34 cellular contexts compared by ENCODE assay signal in genomic region chr1:204044448-204044847, GRCh38.
"Had no signal": no experiment of that assay in that cellular context is flagged by ENCODE, and none has a peak within 500 bp of the region (broad histone marks: within the 10 kb centered on the region; RNA-seq: fewer than 3 reads in every experiment).

No MANE protein-coding gene starts in this region.

- H3K36me3 ChIP-seq: ascending aorta, cardiac muscle cell, Peyer's patch, WERI-Rb-1 had no signal

- DNase-seq: activated CD4-positive, alpha-beta memory T cell treated with anti-CD3 and anti-CD28 coated beads, Interleukin-2, amount 10 ng/mL, durations not matched to agents 7 days and 5 days; activated CD4-positive, alpha-beta T cell treated with anti-CD3 and anti-CD28 coated beads for 1 hour; activated CD4-positive, alpha-beta T cell treated with anti-CD3 and anti-CD28 coated beads for 48 hours; activated CD4-positive, CD25-positive, alpha-beta regulatory T cell; activated CD8-positive, alpha-beta memory T cell treated with anti-CD3 and anti-CD28 coated beads for 24 hours; activated CD8-positive, alpha-beta memory T cell treated with anti-CD3 and anti-CD28 coated beads, Interleukin-2, amount 10 ng/mL, durations not matched to agents 7 days and 5 days; activated CD8-positive, alpha-beta memory T cell treated with anti-CD3 and anti-CD28 coated beads, Interleukin-2, amount 50 U/mL, for 48 hours; activated effector memory CD4-positive, alpha-beta T cell treated with Interleukin-2 at 50 U/mL for 16 hours; activated naive CD4-positive, alpha-beta T cell treated with anti-CD3 and anti-CD28 coated beads, Interleukin-2, amount 50 U/mL, for 16 hours; activated naive CD8-positive, alpha-beta T cell treated with anti-CD3 and anti-CD28 coated beads, Interleukin-2, amount 10 ng/mL, durations not matched to agents 7 days and 5 days; activated T-cell treated with anti-CD3 and anti-CD28 coated beads, Interleukin-2, amount 50 U/mL, for 48 hours; amygdala; Kasumi-1; KG1; MM.1S; MV-4-11; NCI-H1092; NCI-H1436 treated with DMSO at 0.1 percent for 48 hours; NCI-H1694 treated with DMSO at 0.1 percent for 48 hours; NCI-H2029; NCI-H345; NCI-H526; NCI-H748 treated with DMSO at 0.1 percent for 48 hours; NK-92 treated with Interleukin-12 subunit alpha and Interleukin-12 subunit beta, amount 100 ng/mL, for 24 hours; PC-3; Peyer's patch; RPMI8226; SIG-M5; SW 1271; T-helper 1 cell; T1000; WERI-Rb-1 had no signal

- ATAC-seq: activated CD8-positive, alpha-beta memory T cell treated with anti-CD3 and anti-CD28 coated beads, Interleukin-2, amount 10 ng/mL, durations not matched to agents 7 days and 5 days; PC-3 had no signal

- H3K4me3 ChIP-seq: ascending aorta, cardiac muscle cell, Peyer's patch had no signal

- H3K27me3 ChIP-seq: ascending aorta, cardiac muscle cell, Peyer's patch had no signal

- H3K27ac ChIP-seq: ascending aorta, cardiac muscle cell, Peyer's patch, WERI-Rb-1 had no signal

- H3K9me3 ChIP-seq: ascending aorta, Peyer's patch had no signal
